ENCODE assay signal across 8 cellular contexts in genomic region chr3:53160660-53161344, GRCh38. TPM values are rescaled to one million over a fixed set of nuclear protein-coding genes. Genes with fewer than 3 reads are reported as not detected.
DNase-seq lines count a peak whose midpoint lies in the region; ATAC-seq and TF ChIP-seq lines count a peak whose summit lies in the region.

PRKCD (plus strand) TSS chr3:53161209; CDS start chr3:53178423, 17,214 bp downstream.

- H3K4me1 Mint-ChIP-seq in endodermal cell = peaks cover 40% of the 10 kb centered on the region
- H3K4me1 Mint-ChIP-seq in mesothelial cell of epicardium = peaks cover 31% of the 10 kb centered on the region

- WGBS in endodermal cell (ENCODE audit: insufficient coverage in 1 of 2, insufficient read length in 1 of 2), 2 experiments = 0 to 1% methylated on average over 14 to 69 of the region's 69 CpGs

- H3K4me3 Mint-ChIP-seq in endodermal cell (peak within 1 kb of the TSS; percentile 82), mesothelial cell of epicardium (peak within 1 kb of the TSS; percentile 82)

- peak within 1 kb of the TSS; percentile 38 for H3K9ac ChIP-seq in endodermal cell (ENCODE audit: extremely low read depth, low read length, poor library complexity, severe bottlenecking)

- H3K9me3 Mint-ChIP-seq in endodermal cell (no peaks in the 10 kb centered on the region), mesothelial cell of epicardium (no peaks in the 10 kb centered on the region)

- H3K36me3 Mint-ChIP-seq in endodermal cell (ENCODE audit: low read depth) = no peaks in the 10 kb centered on the region
- no peaks in the 10 kb centered on the region for H3K36me3 Mint-ChIP-seq in mesothelial cell of epicardium

- no peaks in the 10 kb centered on the region for H3K9me3 ChIP-seq in endodermal cell (ENCODE audit: control insufficient read depth, low read length)

- peak within 1 kb of the TSS; percentile 80 for H3K4me3 ChIP-seq in endodermal cell (ENCODE audit: low read length)

- H3K36me3 ChIP-seq in endodermal cell (ENCODE audit: control insufficient read depth, insufficient read depth, low read length) = no peaks in the 10 kb centered on the region

- H3K27me3 Mint-ChIP-seq in endodermal cell (ENCODE audit: insufficient read depth) (peaks cover 12% of the 10 kb centered on the region), mesothelial cell of epicardium (ENCODE audit: low read depth) (peaks cover 41% of the 10 kb centered on the region)

- TF ChIP-seq CTCF in AG09319 (IDR thresholded peaks at IDR 0.05; ENCODE audit: low read depth, low read length) = peak; percentile 47
- TF ChIP-seq CTCF in endodermal cell (conservative IDR thresholded peaks at IDR 0.05) = peak; percentile 75
- no peak for TF ChIP-seq CTCF in mesothelial cell of epicardium (IDR thresholded peaks at IDR 0.05; ENCODE audit: unreplicated experiment)

- H3K27ac Mint-ChIP-seq in endodermal cell (peak within 1 kb of the TSS; percentile 74), mesothelial cell of epicardium (peak within 1 kb of the TSS; percentile 71)

- DNase-seq in AG09319 (ENCODE audit: extremely low read depth, low read depth) = peak; percentile 77
- DNase-seq in NCI-H748 (lab: John Stamatoyannopoulos, UW; ENCODE audit: unreplicated experiment) = peak; percentile 77
- peak; percentile 43 to 55 (median 46) for DNase-seq in activated CD8-positive, alpha-beta memory T cell treated with anti-CD3 and anti-CD28 coated beads for 48 hours (ENCODE audit: low read depth in 2 of 3, low spot score in 2 of 3)
- peak; percentile 93 for DNase-seq in endodermal cell
- DNase-seq in mesothelial cell of epicardium (ENCODE audit: low spot score in 2 of 2, unreplicated experiment in 2 of 2) = peak; percentile 62 to 66
- DNase-seq in stimulated activated CD8-positive, alpha-beta memory T cell treated with anti-CD3 and anti-CD28 coated beads, Interleukin-15, amount 100 ng/mL, for 4 hours (ENCODE audit: low read depth in 2 of 2) = peak; percentile 46 to 64

- no peak within 1 kb of the TSS for H3K27ac ChIP-seq in endodermal cell (ENCODE audit: low read depth, low read length)

- H3K4me1 ChIP-seq in endodermal cell (ENCODE audit: control insufficient read depth, insufficient read depth, low read length) = peaks cover 12% of the 10 kb centered on the region

- H3K27me3 ChIP-seq in endodermal cell (ENCODE audit: control insufficient read depth, insufficient read depth, low read length, poor library complexity, severe bottlenecking) = peaks cover 5% of the 10 kb centered on the region

- ATAC-seq in GM18861 (IDR thresholded peaks at IDR 0.05; ENCODE audit: unreplicated experiment) (peak; percentile 41), HG03103 (IDR thresholded peaks at IDR 0.05; ENCODE audit: low read depth, unreplicated experiment) (peak; percentile 39)

RNA-seq across cellular contexts. Expression of gene PRKCD, which starts in this region (rescaled TPM):
- total RNA-seq in endodermal cell (10 to 100 TPM; 19.9 to 26.6 TPM), mesothelial cell of epicardium (15.2 to 17.0 TPM (median 16.1 TPM) in 3 replicates)
- polyA plus RNA-seq in endodermal cell (2013, experiment 1 of 2) = 14.3 TPM
- 15.7 TPM for polyA plus RNA-seq in endodermal cell (2013, experiment 2 of 2)
